11 cellular contexts compared by ENCODE assay signal in the genomic region with DNA sequence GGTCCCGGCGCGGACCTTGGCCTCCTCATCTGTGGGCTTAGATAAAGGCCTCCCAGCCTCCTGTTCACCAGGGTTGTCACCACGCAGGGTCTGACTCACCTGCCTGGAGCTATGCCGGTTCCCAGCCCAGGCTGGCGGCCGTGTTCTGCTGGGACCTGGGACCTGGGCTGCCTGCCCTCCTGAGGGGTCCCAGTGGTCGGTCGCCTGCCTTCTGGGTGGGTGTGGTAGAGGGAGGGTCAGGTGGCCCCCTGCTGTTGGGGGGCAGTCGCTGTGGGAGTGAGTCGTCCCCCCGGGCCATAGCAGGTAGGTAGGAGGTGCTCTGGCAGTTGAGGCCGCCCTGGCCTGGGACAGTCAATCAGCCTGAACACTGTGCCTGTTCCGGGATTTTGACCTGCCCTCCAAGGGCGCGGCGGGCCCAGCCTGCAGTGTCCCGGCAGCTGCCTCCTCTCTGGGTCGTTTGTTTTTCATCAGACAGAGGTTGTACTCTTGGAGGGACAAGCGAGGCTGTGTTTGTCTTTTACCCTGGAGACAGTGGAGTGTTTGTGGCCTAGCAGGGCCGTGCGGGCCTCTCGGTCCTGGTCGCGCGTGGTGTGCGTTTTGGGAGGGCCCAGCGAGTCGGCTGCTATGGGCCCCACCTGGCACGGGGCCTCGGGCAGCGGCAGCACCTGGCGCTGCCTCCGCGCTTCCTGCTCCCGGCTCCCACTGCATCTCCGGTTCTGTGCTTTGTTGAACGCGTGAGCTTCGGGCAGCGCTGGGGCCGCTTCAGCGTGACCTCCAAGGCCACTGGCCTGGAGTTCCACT. TPM values are rescaled to one million over a fixed set of nuclear protein-coding genes. Genes with fewer than 3 reads are reported as not detected.
DNase-seq lines count a peak whose midpoint lies in the region; ATAC-seq and TF ChIP-seq lines count a peak whose summit lies in the region.
"Had no signal": no experiment of that assay in that cellular context is flagged by ENCODE, and none has a peak within 500 bp of the region (broad histone marks: within the 10 kb centered on the region; RNA-seq: fewer than 3 reads in every experiment).

No MANE protein-coding gene starts in this region.

- POLR2A ChIA-PET in PC-9 (lab: Charles Lee; ENCODE audit: unreplicated experiment) = no interaction called here

- H2AFZ ChIP-seq in PC-9 = no peak overlapping the region

- CTCF ChIA-PET in PC-9 (lab: Charles Lee) = no interaction called here

- H3K9me3 ChIP-seq in PC-9 (ENCODE audit: insufficient read depth, low read depth) (no peaks in the 10 kb centered on the region), muscle layer of duodenum (ENCODE audit: control insufficient read depth in 1 of 2, low read length in 2 of 2) (no peaks in the 10 kb centered on the region), upper lobe of left lung (no peaks in the 10 kb centered on the region)

- no peak for TF ChIP-seq EP300 in upper lobe of left lung (IDR thresholded peaks at IDR 0.05)

- WGBS in upper lobe of left lung, 2 donors = 75 to 81% methylated on average over 11 to 39 of the region's 43 CpGs

- BruUV-seq in PC-9 (replicated peaks; lab: Mats Ljungman, UMichigan) = no TSS peak

- peaks cover 19% of the 10 kb centered on the region for H3K4me1 ChIP-seq in PC-9 (replicated peaks; ENCODE audit: insufficient read depth)
- H3K4me1 ChIP-seq in muscle layer of duodenum (ENCODE audit: control insufficient read depth in 1 of 2, insufficient read depth in 2 of 2, low read length in 2 of 2) = peaks cover 0 to 14% of the 10 kb centered on the region in 2 donors
- H3K4me1 ChIP-seq in upper lobe of left lung = peaks cover 39 to 63% (median 53%) of the 10 kb centered on the region in 4 donors

- peaks cover 26% of the 10 kb centered on the region; the same call in 1 of the 2 replicates for H4K20me1 ChIP-seq in PC-9 (ENCODE audit: insufficient read depth)

- H3K27ac ChIP-seq in PC-9 = no peak overlapping the region
- peak overlapping the region; percentile 39 for H3K27ac ChIP-seq in muscle layer of duodenum (ENCODE audit: low read length)
- H3K27ac ChIP-seq in upper lobe of left lung = peak overlapping the region; percentile 55 to 74 (median 68)

- TF ChIP-seq POLR2A in upper lobe of left lung (IDR thresholded peaks at IDR 0.05) = no peak

- intact Hi-C loops in PC-9 (cut with micrococcal nuclease; ENCODE audit: unreplicated experiment) = no loop called here

- peaks cover 56% of the 10 kb centered on the region for H3K79me2 ChIP-seq in PC-9 (ENCODE audit: low read depth)

- peaks cover 17% of the 10 kb centered on the region; the same call in 1 of the 2 replicates for H3F3A ChIP-seq in PC-9 (ENCODE audit: insufficient read depth, low read depth)

- no peak for TF ChIP-seq CTCF in PC-9 (conservative IDR thresholded peaks at IDR 0.05)
- no peak for TF ChIP-seq CTCF in epithelial cell of esophagus (IDR thresholded peaks at IDR 0.05; ENCODE audit: insufficient read depth, low read depth, low read length, missing control alignments)
- no peak for TF ChIP-seq CTCF in upper lobe of left lung (IDR thresholded peaks at IDR 0.05)

- no peak for ATAC-seq in upper lobe of left lung (ENCODE audit: low FRiP score in 2 of 2)
- ATAC-seq in GM21528 (IDR thresholded peaks at IDR 0.05; ENCODE audit: low FRiP score, unreplicated experiment) = no peak

- H3K36me3 ChIP-seq in PC-9 (ENCODE audit: low read depth) = no peaks in the 10 kb centered on the region
- peaks cover 0 to 12% of the 10 kb centered on the region in 2 donors for H3K36me3 ChIP-seq in muscle layer of duodenum (ENCODE audit: control insufficient read depth in 1 of 2, insufficient read depth in 2 of 2, low read length in 2 of 2)
- H3K36me3 ChIP-seq in upper lobe of left lung = peaks cover 7 to 11% (median 10%) of the 10 kb centered on the region in 4 donors

- peak overlapping the region; percentile 92 for H3K4me2 ChIP-seq in PC-9

- H3K4me3 ChIP-seq in PC-9 (no peak overlapping the region; the same call in 1 of the 2 replicates), epithelial cell of esophagus (ENCODE audit: low read length) (peak overlapping the region; percentile 30), muscle layer of duodenum (ENCODE audit: low read depth in 1 of 2, low read length in 2 of 2) (peak overlapping the region in 1 of 2 donors; percentile 30), upper lobe of left lung (peak overlapping the region in 3 of 4 donors; percentile 7 to 26 (median 24))

- DNase-seq in PC-9 (peak; percentile 57 to 59), epithelial cell of esophagus (ENCODE audit: low read depth) (peak; percentile 76), upper lobe of left lung (peak; percentile 58 to 86), activated T-cell treated with anti-CD3 and anti-CD28 coated beads for 4 hours (no peak), GM19240 (ENCODE audit: insufficient read length, low spot score) (no peak)
- DNase-seq: DND-41, foreskin fibroblast, NCI-H69, T-helper 1 cell had no signal

- no peaks in the 10 kb centered on the region for H3K27me3 ChIP-seq in PC-9 (ENCODE audit: insufficient read depth, low read depth)
- no peaks in the 10 kb centered on the region for H3K27me3 ChIP-seq in muscle layer of duodenum (ENCODE audit: low read depth, low read length)
- H3K27me3 ChIP-seq in upper lobe of left lung = no peaks in the 10 kb centered on the region

- H3K9me2 ChIP-seq in PC-9 (ENCODE audit: insufficient read depth) = no peaks in the 10 kb centered on the region

RNA-seq across cellular contexts. Expression of a gene that starts 2.6 kb away (rescaled TPM):
- total RNA-seq in PC-9 (2021) = 7.8 and 10.1 TPM in 2 replicates
- total RNA-seq in upper lobe of left lung = 10 to 100 TPM in 4 of 6 donors, 1 to 10 TPM in 2; 6.1 to 25.1 (median 12.0) TPM

RNA-seq across cellular contexts. Expression of a gene that starts 2.6 kb away (rescaled TPM):
- 61.7 and 69.8 TPM in 2 replicates for total RNA-seq in PC-9 (2021)
- total RNA-seq in upper lobe of left lung = 100 to 1,000 TPM in 1 of 6 donors, 10 to 100 TPM in 5; 52.0 to 117 (median 75.3) TPM

RNA-seq across cellular contexts. Expression of a gene that starts 22.5 kb away (rescaled TPM):
- total RNA-seq in PC-9 (2021) (33.0 and 35.9 TPM in 2 replicates), upper lobe of left lung (100 to 1,000 TPM in 4 of 6 donors, 10 to 100 TPM in 2; 63.4 to 143 (median 108) TPM)

RNA-seq across cellular contexts. Expression of a gene that starts 33.2 kb away (rescaled TPM):
- total RNA-seq in PC-9 (2021) (58.2 and 58.3 TPM in 2 replicates), upper lobe of left lung (100 to 1,000 TPM in 1 of 6 donors, 10 to 100 TPM in 5; 49.9 to 176 (median 75.4) TPM)

RNA-seq across cellular contexts. Expression of a gene that starts 44.4 kb away (rescaled TPM):
- total RNA-seq in PC-9 (2021) = 26.7 and 41.2 TPM in 2 replicates
- total RNA-seq in upper lobe of left lung = 10 to 100 TPM in 4 of 6 donors, 1 to 10 TPM in 2; 6.9 to 39.9 (median 16.4) TPM

Comparison
In these comparisons a context has a peak if more than half of its experiments do, and no peak if none do; other contexts are left out.
1. DNase-seq: peak in PC-9 (2 of 2), epithelial cell of esophagus (single experiment) and upper lobe of left lung (2 of 2); none in activated T-cell treated with anti-CD3 and anti-CD28 coated beads for 4 hours (single experiment) and GM19240 (single experiment).